12 cellular contexts compared by ENCODE assay signal in genomic region chr13:80945328-80945727, GRCh38.
A peak's percentile ranks its signal among the peaks of the same experiment; 100 is the strongest.
DNase-seq lines count a peak whose midpoint lies in the region; ATAC-seq and TF ChIP-seq lines count a peak whose summit lies in the region.
"Had no signal": no experiment of that assay in that cellular context is flagged by ENCODE, and none has a peak within 500 bp of the region (broad histone marks: within the 10 kb centered on the region; RNA-seq: fewer than 3 reads in every experiment).

No MANE protein-coding gene starts in this region.

- no peak overlapping the region for H4K8ac ChIP-seq in H9 (replicated peaks; ENCODE audit: insufficient read length, low read depth, low read length)

- intact Hi-C loops in left ventricle myocardium superior (cut with micrococcal nuclease) (no loop called here), natural killer cell (cut with micrococcal nuclease) (no loop called here)

- H3K4me3 ChIP-seq in SJCRH30, result no peak overlapping the region
- H3K4me3 ChIP-seq: SJSA1, thyroid gland had no signal

- no peaks in the 10 kb centered on the region for H3K9me3 ChIP-seq in H9 (ENCODE audit: control insufficient read depth, low read depth, low read length)
- no peaks in the 10 kb centered on the region; the same call in 1 of the 2 replicates for H3K9me3 ChIP-seq in SJCRH30 (replicated peaks)
- H3K9me3 ChIP-seq: SJSA1, thyroid gland had no signal

- H3K27ac Mint-ChIP-seq in H9 (peak overlapping the region in 1 of 3 experiments; percentile 76; a peak in 3 of 7 replicates), natural killer cell (no peak overlapping the region)
- H3K27ac Mint-ChIP-seq: CD4-positive, alpha-beta memory T cell had no signal

- no peak overlapping the region for H4K91ac ChIP-seq in H9 (ENCODE audit: insufficient read length, low read depth, low read length)

- H2AFZ ChIP-seq in H9 (ENCODE audit: low read length), result no peak overlapping the region

- ATAC-seq in left ventricle myocardium superior (peak; percentile 58), HG03565 (IDR thresholded peaks at IDR 0.05; ENCODE audit: unreplicated experiment) (no peak), natural killer cell (no peak)

- H3K23ac ChIP-seq in H9 (ENCODE audit: insufficient read length, low read depth, low read length), result no peak overlapping the region

- H3K4ac ChIP-seq in H9 (ENCODE audit: low read depth, low read length), result no peak overlapping the region

- no peak overlapping the region for H2BK120ac ChIP-seq in H9 (ENCODE audit: low read depth, low read length, poor library complexity, severe bottlenecking)

- no peaks in the 10 kb centered on the region for H3K9me3 Mint-ChIP-seq in H9
- no peaks in the 10 kb centered on the region for H3K9me3 Mint-ChIP-seq in natural killer cell

- H2BK5ac ChIP-seq in H9 (ENCODE audit: insufficient read length, low read length), result no peak overlapping the region

- H3K23me2 ChIP-seq in H9 (ENCODE audit: insufficient read length, low read depth, low read length, poor library complexity, severe bottlenecking), result no peaks in the 10 kb centered on the region

- H3K27me3 ChIP-seq in H9 (ENCODE audit: insufficient read depth, low read length) (no peaks in the 10 kb centered on the region), SJCRH30 (no peaks in the 10 kb centered on the region)
- H3K27me3 ChIP-seq: SJSA1, thyroid gland had no signal

- H3K27ac ChIP-seq in H9 (ENCODE audit: insufficient read length, low read depth, low read length) (no peak overlapping the region), SJCRH30 (peak overlapping the region; percentile 35)
- H3K27ac ChIP-seq: SJSA1, thyroid gland had no signal

- H3K4me2 ChIP-seq in H9 (ENCODE audit: insufficient read depth, insufficient read length, low read length), result no peak overlapping the region

- H3K36me3 ChIP-seq in SJCRH30, result no peaks in the 10 kb centered on the region
- H3K36me3 ChIP-seq: SJSA1, thyroid gland had no signal

- H3K27me3 Mint-ChIP-seq in H9 (ENCODE audit: low read depth), result no peaks in the 10 kb centered on the region
- no peaks in the 10 kb centered on the region for H3K27me3 Mint-ChIP-seq in natural killer cell (ENCODE audit: low read depth in 2 of 2)
- H3K27me3 Mint-ChIP-seq: CD4-positive, alpha-beta memory T cell had no signal

- H3K36me3 Mint-ChIP-seq in H9 (ENCODE audit: insufficient read depth in 1 of 3, low read depth in 3 of 3) (no peaks in the 10 kb centered on the region), natural killer cell (no peaks in the 10 kb centered on the region)
- H3K36me3 Mint-ChIP-seq: CD4-positive, alpha-beta memory T cell had no signal

- no peak overlapping the region for H3K14ac ChIP-seq in H9 (ENCODE audit: insufficient read depth, low read length)

- H4K20me1 ChIP-seq in H9 (ENCODE audit: control insufficient read depth, insufficient read depth, insufficient read length), result no peaks in the 10 kb centered on the region

- no peak overlapping the region for H3K18ac ChIP-seq in H9 (ENCODE audit: insufficient read length, low read depth, low read length)

- no peak overlapping the region for H4K5ac ChIP-seq in H9 (ENCODE audit: insufficient read length, low read depth, low read length)

- DNase-seq in H9, result peak; percentile 69
- DNase-seq in SJCRH30, result peak; percentile 66 to 84
- peak; percentile 24 for DNase-seq in left ventricle myocardium superior
- DNase-seq in nucleus accumbens (lab: John Stamatoyannopoulos, UW), result peak in 35 of 56 donors; percentile 0 to 70 (median 9)
- no peak for DNase-seq in NCI-H2029 treated with DMSO at 0.1 percent for 48 hours (lab: John Stamatoyannopoulos, UW)
- no peak for DNase-seq in NCI-H510A treated with DMSO at 0.1 percent for 48 hours (lab: John Stamatoyannopoulos, UW)
- no peak for DNase-seq in natural killer cell
- DNase-seq: CD4-positive, alpha-beta memory T cell; NCI-H1092 treated with DMSO at 0.1 percent for 48 hours; thyroid gland had no signal

- H3K4me3 Mint-ChIP-seq in H9 (no peak overlapping the region), natural killer cell (no peak overlapping the region)
- H3K4me3 Mint-ChIP-seq: CD4-positive, alpha-beta memory T cell had no signal

- no peak overlapping the region for H2BK20ac ChIP-seq in H9 (ENCODE audit: low read depth, low read length, poor library complexity, severe bottlenecking)

- H3K79me2 ChIP-seq in H9 (ENCODE audit: insufficient read depth, low read length), result no peaks in the 10 kb centered on the region

- no peak overlapping the region for H2BK15ac ChIP-seq in H9 (ENCODE audit: low read depth, low read length)

- TF ChIP-seq CTCF in H9 (conservative IDR thresholded peaks at IDR 0.05) (no peak), natural killer cell (IDR thresholded peaks at IDR 0.05) (no peak)

- H3K79me1 ChIP-seq in H9 (ENCODE audit: insufficient read depth, low read depth, low read length, poor library complexity, severe bottlenecking), result no peaks in the 10 kb centered on the region

- WGBS in H9 (ENCODE audit: extremely low coverage, insufficient read length, low lambda C conversion rate), result no CpG with 5 or more reads among the region's 3 CpGs

- no peak overlapping the region for H2AK5ac ChIP-seq in H9 (ENCODE audit: insufficient read length, low read length)

- H3K56ac ChIP-seq in H9 (ENCODE audit: insufficient read length, low read depth, low read length), result no peak overlapping the region

- no peak overlapping the region for H3K9ac ChIP-seq in H9 (ENCODE audit: extremely low read depth, insufficient read length, low read length)

- H2BK12ac ChIP-seq in H9 (ENCODE audit: insufficient read length, low read depth, low read length), result no peak overlapping the region

- H3K4me1 ChIP-seq in H9 (ENCODE audit: insufficient read depth, low read length), result no peaks in the 10 kb centered on the region
- peaks cover 16% of the 10 kb centered on the region for H3K4me1 ChIP-seq in SJCRH30
- H3K4me1 ChIP-seq: SJSA1, thyroid gland had no signal

- no peak overlapping the region for H3T11ph ChIP-seq in H9 (ENCODE audit: low read length)

- H3K4me1 Mint-ChIP-seq in H9 (peaks cover 0 to 3% of the 10 kb centered on the region in 2 experiments; a peak in 1 of 4 replicates), natural killer cell (no peaks in the 10 kb centered on the region)
- H3K4me1 Mint-ChIP-seq: CD4-positive, alpha-beta memory T cell had no signal

Comparison
In these comparisons a context has a peak if more than half of its experiments do, and no peak if none do; other contexts are left out.
1. DNase-seq: peak in H9 (single experiment), SJCRH30 (2 of 2), left ventricle myocardium superior (single experiment) and nucleus accumbens (35 of 56); none in NCI-H2029 treated with DMSO at 0.1 percent for 48 hours (single experiment), NCI-H510A treated with DMSO at 0.1 percent for 48 hours (single experiment) and natural killer cell (single experiment).